ENCODE assay signal across 1 cellular context in the genomic region with DNA sequence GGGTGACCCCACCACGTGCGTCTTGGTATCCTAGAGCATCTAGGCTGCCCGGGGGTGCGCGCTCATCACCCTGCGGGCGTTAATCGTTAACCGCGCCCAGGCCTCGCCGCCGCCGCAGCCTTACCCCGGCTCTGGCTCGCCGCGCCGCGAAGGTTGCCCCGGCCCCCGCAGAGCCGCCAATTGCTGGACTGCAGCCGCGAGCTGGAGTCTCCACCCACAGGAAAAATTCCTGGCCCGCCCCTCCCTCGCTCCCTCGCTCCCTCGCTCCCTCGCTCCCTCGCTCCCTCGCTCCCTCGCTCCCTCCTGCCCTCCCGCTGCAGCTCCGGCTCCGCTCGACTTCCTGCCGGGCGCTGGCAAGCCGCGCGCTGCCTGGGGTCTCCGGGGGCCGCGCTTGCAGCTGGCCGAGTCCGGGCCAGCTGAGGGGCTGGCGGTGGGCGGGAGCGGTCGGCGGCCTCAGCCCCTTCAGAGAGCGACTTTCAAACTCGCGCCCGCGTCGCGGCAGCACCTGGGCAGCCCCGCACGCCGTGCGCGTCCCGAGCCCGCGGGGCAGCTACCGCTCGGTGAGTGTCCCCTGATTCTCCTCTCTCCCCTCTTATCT.
TF ChIP-seq lines count a peak whose summit lies in the region.

A gene (plus strand): TSS at position 280 of the 598 bp plus-strand sequence. CDS start 23,208 bp downstream, outside the sequence.

TF ChIP-seq in HepG2, 621 proteins besides CTCF, POLR2A, EP300 and RAD21 (continued from another document and continues in another):
- TF ChIP-seq AGO2 (optimal IDR thresholded peaks at IDR 0.05; ENCODE audit: low read depth, low read length) (peak; percentile 70), EHMT2 (IDR thresholded peaks at IDR 0.05; ENCODE audit: borderline replicate concordance, low read depth, low read length) (no peak), SIN3B (IDR thresholded peaks at IDR 0.05; ENCODE audit: low read length) (no peak), ZNF720 (CRISPR knock-in tag; IDR thresholded peaks at IDR 0.05) (no peak), REPIN1 (CRISPR knock-in tag; IDR thresholded peaks at IDR 0.05; ENCODE audit: borderline replicate concordance, low read depth) (no peak; the same call in 1 of the 2 replicates), ZNF451 (CRISPR knock-in tag; IDR thresholded peaks at IDR 0.05) (no peak), NR3C1 (CRISPR knock-in tag; IDR thresholded peaks at IDR 0.05) (no peak), ZMYM2 (CRISPR knock-in tag; IDR thresholded peaks at IDR 0.05) (no peak), ETV5 (CRISPR knock-in tag; IDR thresholded peaks at IDR 0.05; ENCODE audit: borderline replicate concordance) (0 out of 2 replicates have a peak, but pooled peaks have one; percentile 47), ZBTB8A (CRISPR knock-in tag; IDR thresholded peaks at IDR 0.05; ENCODE audit: borderline replicate concordance, low read depth) (no peak), MTF2 (CRISPR knock-in tag; IDR thresholded peaks at IDR 0.05; ENCODE audit: borderline replicate concordance) (peak; percentile 96), DMAP1 (CRISPR knock-in tag; IDR thresholded peaks at IDR 0.05) (0 out of 2 replicates have a peak, but pooled peaks have one; percentile 33), NFATC3 (CRISPR knock-in tag; IDR thresholded peaks at IDR 0.05) (no peak), FIP1L1 (IDR thresholded peaks at IDR 0.05; ENCODE audit: borderline replicate concordance, insufficient read depth, low read depth, low read length) (no peak), MED1 (CRISPR knock-in tag; IDR thresholded peaks at IDR 0.05) (0 out of 2 replicates have a peak, but pooled peaks have one; percentile 34), ATF7 (IDR thresholded peaks at IDR 0.05) (no peak), ATF7 (CRISPR knock-in tag; IDR thresholded peaks at IDR 0.05) (no peak), NFE2 (CRISPR knock-in tag; IDR thresholded peaks at IDR 0.05) (no peak), GTF3A (CRISPR knock-in tag; conservative IDR thresholded peaks at IDR 0.05) (0 out of 2 replicates have a peak, but pooled peaks have one; percentile 30), RARA (CRISPR knock-in tag; IDR thresholded peaks at IDR 0.05) (peak; percentile 65), HDAC1 (CRISPR knock-in tag; IDR thresholded peaks at IDR 0.05) (peak; percentile 73; the same call in 1 of the 2 replicates), RFX1 (IDR thresholded peaks at IDR 0.05) (no peak), RXRA (CRISPR knock-in tag; IDR thresholded peaks at IDR 0.05) (peak; percentile 43; the same call in 1 of the 2 replicates), NR2F6 (IDR thresholded peaks at IDR 0.05) (no peak), NR2F6 (CRISPR knock-in tag; IDR thresholded peaks at IDR 0.05) (peak; percentile 78), ZNF850 (CRISPR knock-in tag; conservative IDR thresholded peaks at IDR 0.05) (no peak), PAX8 (CRISPR knock-in tag; IDR thresholded peaks at IDR 0.05; ENCODE audit: borderline replicate concordance) (peak; percentile 60; the same call in 1 of the 2 replicates), HNRNPK (IDR thresholded peaks at IDR 0.05; ENCODE audit: low read depth, low read length, poor library complexity, severe bottlenecking) (peak; percentile 96), RAD51 (IDR thresholded peaks at IDR 0.05; ENCODE audit: borderline replicate concordance) (no peak), TBX2 (CRISPR knock-in tag; IDR thresholded peaks at IDR 0.05; ENCODE audit: borderline replicate concordance) (peak; percentile 65)
- TF ChIP-seq, protein P1, sequence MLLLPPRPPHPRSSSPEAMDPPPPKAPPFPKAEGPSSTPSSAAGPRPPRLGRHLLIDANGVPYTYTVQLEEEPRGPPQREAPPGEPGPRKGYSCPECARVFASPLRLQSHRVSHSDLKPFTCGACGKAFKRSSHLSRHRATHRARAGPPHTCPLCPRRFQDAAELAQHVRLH (CRISPR knock-in tag; IDR thresholded peaks at IDR 0.05; ENCODE audit: borderline replicate concordance, low read depth) = 0 out of 2 replicates have a peak, but pooled peaks have one; percentile 40
- TF ChIP-seq, protein P2, sequence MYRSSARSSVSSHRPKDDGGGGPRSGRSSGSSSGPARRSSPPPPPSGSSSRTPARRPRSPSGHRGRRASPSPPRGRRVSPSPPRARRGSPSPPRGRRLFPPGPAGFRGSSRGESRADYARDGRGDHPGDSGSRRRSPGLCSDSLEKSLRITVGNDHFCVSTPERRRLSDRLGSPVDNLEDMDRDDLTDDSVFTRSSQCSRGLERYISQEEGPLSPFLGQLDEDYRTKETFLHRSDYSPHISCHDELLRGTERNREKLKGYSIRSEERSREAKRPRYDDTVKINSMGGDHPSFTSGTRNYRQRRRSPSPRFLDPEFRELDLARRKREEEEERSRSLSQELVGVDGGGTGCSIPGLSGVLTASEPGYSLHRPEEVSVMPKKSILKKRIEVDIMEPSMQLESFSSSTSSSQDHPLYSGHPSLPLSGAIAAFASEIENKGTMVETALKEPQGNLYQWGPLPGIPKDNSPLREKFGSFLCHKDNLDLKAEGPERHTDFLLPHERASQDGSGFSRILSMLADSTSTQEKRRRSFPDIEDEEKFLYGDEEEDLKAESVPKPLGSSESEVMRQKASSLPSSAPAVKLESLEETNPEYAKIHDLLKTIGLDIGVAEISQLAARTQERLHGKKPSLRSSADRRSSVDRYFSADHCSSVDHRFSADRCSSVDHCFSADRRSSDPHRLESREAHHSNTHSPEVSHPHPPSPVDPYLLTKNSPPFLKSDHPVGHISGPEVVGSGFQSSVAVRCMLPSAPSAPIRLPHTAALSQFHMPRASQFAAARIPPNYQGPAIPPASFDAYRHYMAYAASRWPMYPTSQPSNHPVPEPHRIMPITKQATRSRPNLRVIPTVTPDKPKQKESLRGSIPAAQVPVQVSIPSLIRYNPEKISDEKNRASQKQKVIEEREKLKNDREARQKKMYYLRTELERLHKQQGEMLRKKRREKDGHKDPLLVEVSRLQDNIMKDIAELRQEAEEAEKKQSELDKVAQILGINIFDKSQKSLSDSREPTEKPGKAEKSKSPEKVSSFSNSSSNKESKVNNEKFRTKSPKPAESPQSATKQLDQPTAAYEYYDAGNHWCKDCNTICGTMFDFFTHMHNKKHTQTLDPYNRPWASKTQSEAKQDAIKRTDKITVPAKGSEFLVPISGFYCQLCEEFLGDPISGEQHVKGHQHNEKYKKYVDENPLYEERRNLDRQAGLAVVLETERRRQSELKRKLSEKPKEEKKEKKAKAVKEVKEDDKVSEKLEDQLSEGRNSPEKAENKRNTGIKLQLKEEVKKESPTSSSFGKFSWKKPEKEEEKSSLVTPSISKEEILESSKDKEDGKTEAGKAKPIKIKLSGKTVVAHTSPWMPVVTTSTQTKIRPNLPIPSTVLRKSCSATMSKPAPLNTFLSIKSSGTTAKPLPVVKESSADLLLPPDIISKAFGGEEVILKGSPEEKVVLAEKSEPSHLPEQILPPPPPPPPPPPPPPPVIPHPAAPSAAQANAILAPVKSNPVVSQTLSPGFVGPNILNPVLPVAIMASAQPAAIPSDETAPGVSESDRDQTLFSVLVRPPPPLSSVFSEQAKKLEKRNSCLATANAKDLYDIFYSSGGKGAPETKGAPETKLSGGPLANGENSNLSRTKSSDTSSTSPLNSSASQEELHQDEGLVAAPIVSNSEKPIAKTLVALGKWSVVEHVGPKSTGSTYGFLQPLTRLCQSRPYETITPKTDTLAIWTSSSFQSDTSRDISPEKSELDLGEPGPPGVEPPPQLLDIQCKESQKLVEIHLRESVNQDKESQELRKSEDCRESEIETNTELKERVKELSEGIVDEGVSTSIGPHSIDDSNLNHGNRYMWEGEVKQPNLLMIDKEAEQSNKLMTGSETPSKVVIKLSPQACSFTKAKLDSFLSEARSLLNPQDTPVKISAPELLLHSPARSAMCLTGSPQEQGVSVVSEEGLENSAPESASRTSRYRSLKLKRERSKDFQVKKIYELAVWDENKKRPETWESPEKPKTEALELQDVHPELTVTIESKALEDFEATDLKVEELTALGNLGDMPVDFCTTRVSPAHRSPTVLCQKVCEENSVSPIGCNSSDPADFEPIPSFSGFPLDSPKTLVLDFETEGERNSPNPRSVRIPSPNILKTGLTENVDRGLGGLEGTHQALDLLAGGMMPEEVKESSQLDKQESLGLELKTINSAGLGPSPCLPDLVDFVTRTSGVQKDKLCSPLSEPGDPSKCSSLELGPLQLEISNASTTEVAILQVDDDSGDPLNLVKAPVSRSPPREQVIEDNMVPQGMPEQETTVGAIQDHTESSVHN (CRISPR knock-in tag; IDR thresholded peaks at IDR 0.05) = no peak
- TF ChIP-seq, protein P3, sequence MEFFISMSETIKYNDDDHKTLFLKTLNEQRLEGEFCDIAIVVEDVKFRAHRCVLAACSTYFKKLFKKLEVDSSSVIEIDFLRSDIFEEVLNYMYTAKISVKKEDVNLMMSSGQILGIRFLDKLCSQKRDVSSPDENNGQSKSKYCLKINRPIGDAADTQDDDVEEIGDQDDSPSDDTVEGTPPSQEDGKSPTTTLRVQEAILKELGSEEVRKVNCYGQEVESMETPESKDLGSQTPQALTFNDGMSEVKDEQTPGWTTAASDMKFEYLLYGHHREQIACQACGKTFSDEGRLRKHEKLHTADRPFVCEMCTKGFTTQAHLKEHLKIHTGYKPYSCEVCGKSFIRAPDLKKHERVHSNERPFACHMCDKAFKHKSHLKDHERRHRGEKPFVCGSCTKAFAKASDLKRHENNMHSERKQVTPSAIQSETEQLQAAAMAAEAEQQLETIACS (CRISPR knock-in tag; IDR thresholded peaks at IDR 0.05) = no peak; the same call in 1 of the 2 replicates
- TF ChIP-seq, protein P4, sequence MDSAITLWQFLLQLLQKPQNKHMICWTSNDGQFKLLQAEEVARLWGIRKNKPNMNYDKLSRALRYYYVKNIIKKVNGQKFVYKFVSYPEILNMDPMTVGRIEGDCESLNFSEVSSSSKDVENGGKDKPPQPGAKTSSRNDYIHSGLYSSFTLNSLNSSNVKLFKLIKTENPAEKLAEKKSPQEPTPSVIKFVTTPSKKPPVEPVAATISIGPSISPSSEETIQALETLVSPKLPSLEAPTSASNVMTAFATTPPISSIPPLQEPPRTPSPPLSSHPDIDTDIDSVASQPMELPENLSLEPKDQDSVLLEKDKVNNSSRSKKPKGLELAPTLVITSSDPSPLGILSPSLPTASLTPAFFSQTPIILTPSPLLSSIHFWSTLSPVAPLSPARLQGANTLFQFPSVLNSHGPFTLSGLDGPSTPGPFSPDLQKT (CRISPR knock-in tag; IDR thresholded peaks at IDR 0.05; ENCODE audit: borderline replicate concordance) = no peak
- TF ChIP-seq, protein P5, sequence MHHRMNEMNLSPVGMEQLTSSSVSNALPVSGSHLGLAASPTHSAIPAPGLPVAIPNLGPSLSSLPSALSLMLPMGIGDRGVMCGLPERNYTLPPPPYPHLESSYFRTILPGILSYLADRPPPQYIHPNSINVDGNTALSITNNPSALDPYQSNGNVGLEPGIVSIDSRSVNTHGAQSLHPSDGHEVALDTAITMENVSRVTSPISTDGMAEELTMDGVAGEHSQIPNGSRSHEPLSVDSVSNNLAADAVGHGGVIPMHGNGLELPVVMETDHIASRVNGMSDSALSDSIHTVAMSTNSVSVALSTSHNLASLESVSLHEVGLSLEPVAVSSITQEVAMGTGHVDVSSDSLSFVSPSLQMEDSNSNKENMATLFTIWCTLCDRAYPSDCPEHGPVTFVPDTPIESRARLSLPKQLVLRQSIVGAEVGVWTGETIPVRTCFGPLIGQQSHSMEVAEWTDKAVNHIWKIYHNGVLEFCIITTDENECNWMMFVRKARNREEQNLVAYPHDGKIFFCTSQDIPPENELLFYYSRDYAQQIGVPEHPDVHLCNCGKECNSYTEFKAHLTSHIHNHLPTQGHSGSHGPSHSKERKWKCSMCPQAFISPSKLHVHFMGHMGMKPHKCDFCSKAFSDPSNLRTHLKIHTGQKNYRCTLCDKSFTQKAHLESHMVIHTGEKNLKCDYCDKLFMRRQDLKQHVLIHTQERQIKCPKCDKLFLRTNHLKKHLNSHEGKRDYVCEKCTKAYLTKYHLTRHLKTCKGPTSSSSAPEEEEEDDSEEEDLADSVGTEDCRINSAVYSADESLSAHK (CRISPR knock-in tag; IDR thresholded peaks at IDR 0.05; ENCODE audit: borderline replicate concordance) = no peak
- TF ChIP-seq, protein P6, sequence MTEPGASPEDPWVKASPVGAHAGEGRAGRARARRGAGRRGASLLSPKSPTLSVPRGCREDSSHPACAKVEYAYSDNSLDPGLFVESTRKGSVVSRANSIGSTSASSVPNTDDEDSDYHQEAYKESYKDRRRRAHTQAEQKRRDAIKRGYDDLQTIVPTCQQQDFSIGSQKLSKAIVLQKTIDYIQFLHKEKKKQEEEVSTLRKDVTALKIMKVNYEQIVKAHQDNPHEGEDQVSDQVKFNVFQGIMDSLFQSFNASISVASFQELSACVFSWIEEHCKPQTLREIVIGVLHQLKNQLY (CRISPR knock-in tag; IDR thresholded peaks at IDR 0.05) = no peak
- TF ChIP-seq, protein P7, sequence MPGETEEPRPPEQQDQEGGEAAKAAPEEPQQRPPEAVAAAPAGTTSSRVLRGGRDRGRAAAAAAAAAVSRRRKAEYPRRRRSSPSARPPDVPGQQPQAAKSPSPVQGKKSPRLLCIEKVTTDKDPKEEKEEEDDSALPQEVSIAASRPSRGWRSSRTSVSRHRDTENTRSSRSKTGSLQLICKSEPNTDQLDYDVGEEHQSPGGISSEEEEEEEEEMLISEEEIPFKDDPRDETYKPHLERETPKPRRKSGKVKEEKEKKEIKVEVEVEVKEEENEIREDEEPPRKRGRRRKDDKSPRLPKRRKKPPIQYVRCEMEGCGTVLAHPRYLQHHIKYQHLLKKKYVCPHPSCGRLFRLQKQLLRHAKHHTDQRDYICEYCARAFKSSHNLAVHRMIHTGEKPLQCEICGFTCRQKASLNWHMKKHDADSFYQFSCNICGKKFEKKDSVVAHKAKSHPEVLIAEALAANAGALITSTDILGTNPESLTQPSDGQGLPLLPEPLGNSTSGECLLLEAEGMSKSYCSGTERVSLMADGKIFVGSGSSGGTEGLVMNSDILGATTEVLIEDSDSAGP (CRISPR knock-in tag; IDR thresholded peaks at IDR 0.05; ENCODE audit: borderline replicate concordance) = peak; percentile 76
- TF ChIP-seq, protein P8, sequence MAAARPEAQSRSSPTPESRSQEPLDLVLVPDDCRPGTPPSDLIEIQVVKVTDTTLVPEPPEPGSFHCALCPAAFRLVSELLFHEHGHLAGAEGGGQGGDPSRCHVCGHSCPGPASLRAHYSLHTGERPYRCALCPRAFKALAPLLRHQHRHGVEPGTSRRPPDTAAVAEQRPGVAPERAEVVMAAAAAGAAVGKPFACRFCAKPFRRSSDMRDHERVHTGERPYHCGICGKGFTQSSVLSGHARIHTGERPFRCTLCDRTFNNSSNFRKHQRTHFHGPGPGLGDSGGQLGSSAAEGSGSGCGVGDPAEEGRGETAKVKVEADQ (CRISPR knock-in tag; IDR thresholded peaks at IDR 0.05; ENCODE audit: borderline replicate concordance) = no peak
- TF ChIP-seq, protein P9, sequence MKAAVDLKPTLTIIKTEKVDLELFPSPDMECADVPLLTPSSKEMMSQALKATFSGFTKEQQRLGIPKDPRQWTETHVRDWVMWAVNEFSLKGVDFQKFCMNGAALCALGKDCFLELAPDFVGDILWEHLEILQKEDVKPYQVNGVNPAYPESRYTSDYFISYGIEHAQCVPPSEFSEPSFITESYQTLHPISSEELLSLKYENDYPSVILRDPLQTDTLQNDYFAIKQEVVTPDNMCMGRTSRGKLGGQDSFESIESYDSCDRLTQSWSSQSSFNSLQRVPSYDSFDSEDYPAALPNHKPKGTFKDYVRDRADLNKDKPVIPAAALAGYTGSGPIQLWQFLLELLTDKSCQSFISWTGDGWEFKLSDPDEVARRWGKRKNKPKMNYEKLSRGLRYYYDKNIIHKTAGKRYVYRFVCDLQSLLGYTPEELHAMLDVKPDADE (CRISPR knock-in tag; IDR thresholded peaks at IDR 0.05) = no peak
- TF ChIP-seq, protein P10, sequence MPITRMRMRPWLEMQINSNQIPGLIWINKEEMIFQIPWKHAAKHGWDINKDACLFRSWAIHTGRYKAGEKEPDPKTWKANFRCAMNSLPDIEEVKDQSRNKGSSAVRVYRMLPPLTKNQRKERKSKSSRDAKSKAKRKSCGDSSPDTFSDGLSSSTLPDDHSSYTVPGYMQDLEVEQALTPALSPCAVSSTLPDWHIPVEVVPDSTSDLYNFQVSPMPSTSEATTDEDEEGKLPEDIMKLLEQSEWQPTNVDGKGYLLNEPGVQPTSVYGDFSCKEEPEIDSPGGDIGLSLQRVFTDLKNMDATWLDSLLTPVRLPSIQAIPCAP (CRISPR knock-in tag; IDR thresholded peaks at IDR 0.05; ENCODE audit: low read depth) = no peak
